In the genomic region with DNA sequence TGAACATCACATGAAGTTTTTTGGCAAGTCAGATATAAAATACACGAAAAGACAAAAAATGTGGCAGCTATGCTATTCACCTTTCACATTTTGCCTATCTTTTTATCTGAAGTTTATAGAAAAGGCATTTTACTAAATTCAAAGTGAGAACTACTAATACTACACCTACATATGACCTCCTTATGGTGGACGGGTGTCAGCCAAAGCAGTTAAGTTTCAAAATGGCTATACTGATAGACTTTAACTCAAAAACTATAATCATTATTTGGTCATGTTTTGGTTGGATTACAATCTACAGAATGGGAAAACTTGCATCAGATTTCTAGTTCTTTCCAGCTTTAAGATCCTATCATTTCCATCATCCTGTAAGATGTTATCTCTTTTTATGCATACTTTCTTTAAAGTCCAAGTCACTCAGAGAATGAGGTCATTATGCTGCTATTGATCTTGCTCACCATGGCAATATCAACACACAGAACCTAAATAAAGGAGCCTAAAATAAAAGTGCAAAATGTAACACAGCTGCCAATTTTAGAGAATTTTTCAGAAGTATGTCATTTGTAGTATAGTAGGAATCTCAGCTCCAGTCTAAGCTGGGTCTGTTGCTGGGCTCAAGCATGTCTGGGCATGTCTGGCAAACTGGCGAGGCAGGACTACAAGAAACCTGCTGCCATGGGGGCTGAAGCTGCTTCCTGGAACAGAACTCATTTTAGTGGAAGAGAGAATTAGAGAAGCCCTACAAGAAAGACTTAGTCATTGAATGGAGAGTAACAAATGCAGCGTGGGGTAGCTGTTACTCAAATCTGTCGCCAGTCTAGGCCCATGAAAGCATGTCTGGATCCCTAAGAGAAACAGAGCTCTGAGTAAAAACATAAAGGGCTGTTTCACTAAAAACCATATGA, we compare ENCODE assay signal across 7 cellular contexts.
DNase-seq lines count a peak whose midpoint lies in the region; ATAC-seq and TF ChIP-seq lines count a peak whose summit lies in the region.

No MANE protein-coding gene starts in this region.

- in situ Hi-C loops in GM13976 (cut with MboI; ENCODE audit: low sequenced_read_pairs, unreplicated experiment): no loop called here

- CTCF ChIA-PET in HEK293T (lab: Yijun Ruan, JAX): interaction anchor here (0.6 to 0.7 kb wide), 3 partner anchors 27 to 245 kb away, joined by 3 to 4 read pairs (median 4); no protein-coding TSS in a partner anchor

- H3K4me3 ChIP-seq in cardiac fibroblast (replicated peaks in 1 of 2; ENCODE audit: low read depth in 2 of 2, low read length in 2 of 2): no peak overlapping the region
- H3K4me3 ChIP-seq in retinal pigment epithelial cell (ENCODE audit: low read length): no peak overlapping the region

- no peak for ATAC-seq in HG03196 (IDR thresholded peaks at IDR 0.05; ENCODE audit: unreplicated experiment)

- POLR2A ChIA-PET in HEK293T (lab: Yijun Ruan, JAX): no interaction called here

- TF ChIP-seq CTCF in GM13976 (IDR thresholded peaks at IDR 0.05; ENCODE audit: borderline replicate concordance, control extremely low read depth, extremely low read depth, insufficient read depth, missing control alignments) (no peak), cardiac fibroblast (IDR thresholded peaks at IDR 0.05; ENCODE audit: low read depth, low read length) (no peak), retinal pigment epithelial cell (conservative IDR thresholded peaks at IDR 0.05; ENCODE audit: low read depth, low read length) (no peak)

- DNase-seq in GM13976 (ENCODE audit: low spot score): peak; percentile 31
- no peak for DNase-seq in HEK293T (ENCODE audit: extremely low spot score)
- DNase-seq in NCI-H526 (lab: John Stamatoyannopoulos, UW): peak; percentile 15 to 37
- peak; percentile 54 to 69 for DNase-seq in cardiac fibroblast (ENCODE audit: low read depth in 2 of 2)
- peak; percentile 68 for DNase-seq in retinal pigment epithelial cell (ENCODE audit: low read depth)
- DNase-seq in GOT3 (lab: John Stamatoyannopoulos, UW): no peak

TF ChIP-seq in HEK293T, 16 proteins besides CTCF, POLR2A, EP300 and RAD21:
- TF ChIP-seq, protein P1, sequence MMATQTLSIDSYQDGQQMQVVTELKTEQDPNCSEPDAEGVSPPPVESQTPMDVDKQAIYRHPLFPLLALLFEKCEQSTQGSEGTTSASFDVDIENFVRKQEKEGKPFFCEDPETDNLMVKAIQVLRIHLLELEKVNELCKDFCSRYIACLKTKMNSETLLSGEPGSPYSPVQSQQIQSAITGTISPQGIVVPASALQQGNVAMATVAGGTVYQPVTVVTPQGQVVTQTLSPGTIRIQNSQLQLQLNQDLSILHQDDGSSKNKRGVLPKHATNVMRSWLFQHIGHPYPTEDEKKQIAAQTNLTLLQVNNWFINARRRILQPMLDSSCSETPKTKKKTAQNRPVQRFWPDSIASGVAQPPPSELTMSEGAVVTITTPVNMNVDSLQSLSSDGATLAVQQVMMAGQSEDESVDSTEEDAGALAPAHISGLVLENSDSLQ (IDR thresholded peaks at IDR 0.05): 0 out of 2 replicates have a peak, but pooled peaks have one; percentile 13
- TF ChIP-seq HDGF (IDR thresholded peaks at IDR 0.05; ENCODE audit: borderline replicate concordance): no peak

Comparison
In these comparisons a context has a peak if more than half of its experiments do, and no peak if none do; other contexts are left out.
1. DNase-seq: peak in GM13976 (single experiment), NCI-H526 (2 of 2), cardiac fibroblast (2 of 2) and retinal pigment epithelial cell (single experiment); none in HEK293T (single experiment) and GOT3 (single experiment).